Comparison of ENCODE assay signal across 17 cellular contexts in the genomic region with DNA sequence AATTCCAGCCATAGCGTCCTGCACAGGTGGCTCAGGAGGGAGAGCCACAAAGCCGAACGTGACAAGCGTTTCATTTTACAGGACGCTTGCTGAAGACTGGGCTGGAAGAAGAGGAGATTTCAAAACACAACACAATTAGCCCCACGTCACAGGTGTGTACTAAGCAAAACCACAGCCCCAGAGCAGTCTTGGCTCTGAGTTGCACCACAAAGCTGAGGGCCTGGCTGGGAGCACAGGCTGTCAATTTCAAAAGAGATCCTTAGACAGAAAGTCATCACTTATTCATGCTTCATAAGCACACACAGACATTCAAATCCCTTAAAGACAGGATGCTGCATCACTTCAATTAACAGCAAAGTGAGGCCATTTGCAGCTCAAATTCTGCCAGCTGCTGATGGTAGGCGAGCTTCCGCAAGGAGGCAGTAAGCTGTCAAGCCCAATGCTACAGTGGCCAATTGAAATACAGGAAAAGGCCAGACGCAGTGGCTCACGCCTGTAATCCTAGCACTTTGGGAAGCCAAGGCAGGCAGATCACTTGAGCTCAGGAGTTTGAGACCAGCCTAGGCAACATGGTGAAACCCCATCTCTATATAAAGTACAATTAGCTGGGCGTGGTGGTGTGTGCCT.
A peak's percentile ranks its signal among the peaks of the same experiment; 100 is the strongest.
DNase-seq lines count a peak whose midpoint lies in the region; ATAC-seq and TF ChIP-seq lines count a peak whose summit lies in the region.
"Had no signal": no experiment of that assay in that cellular context is flagged by ENCODE, and none has a peak within 500 bp of the region (broad histone marks: within the 10 kb centered on the region; RNA-seq: fewer than 3 reads in every experiment).

No MANE protein-coding gene starts in this region.

- H3K23ac ChIP-seq in IMR-90 (ENCODE audit: low read depth, low read length): no peak overlapping the region

- no peaks in the 10 kb centered on the region for H3K79me1 ChIP-seq in IMR-90 (ENCODE audit: low read depth in 1 of 2, low read length in 2 of 2)

- ATAC-seq in IMR-90 (ENCODE audit: low read depth): no peak
- peak; percentile 43 to 76 (median 57) for ATAC-seq in right lobe of liver
- no peak for ATAC-seq in naive thymus-derived CD4-positive, alpha-beta T cell

- H3K36me3 Mint-ChIP-seq in MCF 10A (ENCODE audit: insufficient read depth, unreplicated experiment): peaks cover 8% of the 10 kb centered on the region
- H3K36me3 Mint-ChIP-seq in naive thymus-derived CD4-positive, alpha-beta T cell: no peaks in the 10 kb centered on the region
- H3K36me3 Mint-ChIP-seq: activated naive CD4-positive, alpha-beta T cell treated with anti-CD3 and anti-CD28 coated beads, Interleukin-2, amount 50 U/mL, for 24 hours had no signal

- no peak for TF ChIP-seq POLR2A in IMR-90 (IDR thresholded peaks at IDR 0.05; ENCODE audit: low read depth, low read length)
- TF ChIP-seq POLR2A in right lobe of liver (IDR thresholded peaks at IDR 0.05): no peak

- no peak overlapping the region for H3K56ac ChIP-seq in IMR-90 (ENCODE audit: extremely low read depth, insufficient read depth, low read length)

- WGBS in IMR-90 (ENCODE audit: extremely low coverage in 2 of 2, insufficient read length in 1 of 2), 2 experiments: no CpG with 5 or more reads among the region's 11 CpGs
- 34% methylated on average over 8 of the region's 11 CpGs for WGBS in right lobe of liver (ENCODE audit: insufficient coverage, low coverage, low lambda C conversion rate, missing lambda C conversion rate)

- H3K4me3 ChIP-seq in IMR-90 (ENCODE audit: insufficient read depth, low read depth, low read length) (no peak overlapping the region), right lobe of liver (peak overlapping the region in 1 of 3 donors; percentile 24), coronary artery (no peak overlapping the region)
- H3K4me3 ChIP-seq in naive thymus-derived CD4-positive, alpha-beta T cell (ENCODE audit: low read length): no peak overlapping the region
- H3K4me3 ChIP-seq: MG63, SJCRH30 had no signal

- H3K4me1 ChIP-seq in IMR-90 (ENCODE audit: control insufficient read depth, insufficient read depth, low read length) (no peaks in the 10 kb centered on the region), right lobe of liver (peaks cover 0 to 41% (median 6%) of the 10 kb centered on the region in 4 donors)
- H3K4me1 ChIP-seq in naive thymus-derived CD4-positive, alpha-beta T cell (ENCODE audit: control insufficient read depth in 2 of 2, insufficient read depth in 2 of 2, low read length in 2 of 2): no peaks in the 10 kb centered on the region
- H3K4me1 ChIP-seq: SJCRH30 had no signal

- H2BK120ac ChIP-seq in IMR-90 (ENCODE audit: low read depth, low read length): no peak overlapping the region

- in situ Hi-C loops in IMR-90 (cut with MboI; ENCODE audit: low sequenced_read_pairs): no loop called here

- H3K9me3 ChIP-seq in IMR-90 (ENCODE audit: control insufficient read depth, insufficient read depth, low read length): no peaks in the 10 kb centered on the region
- H3K9me3 ChIP-seq in right lobe of liver: no peaks in the 10 kb centered on the region
- H3K9me3 ChIP-seq in naive thymus-derived CD4-positive, alpha-beta T cell (ENCODE audit: control insufficient read depth in 2 of 3, low read length in 3 of 3): no peaks in the 10 kb centered on the region
- H3K9me3 ChIP-seq: MG63, SJCRH30 had no signal

- H3K18ac ChIP-seq in IMR-90 (ENCODE audit: low read depth, low read length): no peak overlapping the region

- H3K14ac ChIP-seq in IMR-90 (replicated peaks; ENCODE audit: low read depth, low read length): no peak overlapping the region

- H3K9ac ChIP-seq in IMR-90 (ENCODE audit: low read depth, low read length): no peak overlapping the region

- BruUV-seq in IMR-90 (replicated peaks; lab: Mats Ljungman, UMichigan): no TSS peak
- BruUV-seq in MCF 10A (replicated peaks; lab: Mats Ljungman, UMichigan): no TSS peak

- H3K27ac Mint-ChIP-seq in MCF 10A (ENCODE audit: low read depth, unreplicated experiment): peak overlapping the region; percentile 84
- H3K27ac Mint-ChIP-seq in naive thymus-derived CD4-positive, alpha-beta T cell: no peak overlapping the region
- H3K27ac Mint-ChIP-seq: activated naive CD4-positive, alpha-beta T cell treated with anti-CD3 and anti-CD28 coated beads, Interleukin-2, amount 50 U/mL, for 24 hours; activated T-cell treated with anti-CD3 and anti-CD28 coated beads, Interleukin-2, amount 50 U/mL, for 24 hours; B cell had no signal

- no peak overlapping the region for H4K8ac ChIP-seq in IMR-90 (ENCODE audit: low read depth in 2 of 2, low read length in 2 of 2)

- peak overlapping the region; percentile 42 for H2AK9ac ChIP-seq in IMR-90 (replicated peaks; ENCODE audit: low read depth, low read length, poor library complexity)

- no peaks in the 10 kb centered on the region for H3K9me1 ChIP-seq in IMR-90 (ENCODE audit: insufficient read depth, low read length)

- H3K9me3 Mint-ChIP-seq in MCF 10A (ENCODE audit: unreplicated experiment): no peaks in the 10 kb centered on the region
- peaks cover 0 to 8% (median 0%) of the 10 kb centered on the region in 11 donors for H3K9me3 Mint-ChIP-seq in naive thymus-derived CD4-positive, alpha-beta T cell
- H3K9me3 Mint-ChIP-seq: activated naive CD4-positive, alpha-beta T cell treated with anti-CD3 and anti-CD28 coated beads, Interleukin-2, amount 50 U/mL, for 24 hours; activated T-cell treated with anti-CD3 and anti-CD28 coated beads, Interleukin-2, amount 50 U/mL, for 24 hours had no signal

- no peak for DNase-seq in IMR-90
- peak; percentile 98 for DNase-seq in NCI-H2107 treated with DMSO at 0.1 percent for 48 hours (lab: John Stamatoyannopoulos, UW; ENCODE audit: unreplicated experiment)
- DNase-seq in MCF 10A (ENCODE audit: unreplicated experiment): peak; percentile 89
- no peak for DNase-seq in right lobe of liver
- no peak for DNase-seq in stimulated activated CD4-positive, alpha-beta T cell treated with anti-CD3 and anti-CD28 coated beads, Interleukin-4, amount 100 ng/mL, for 1 hour
- no peak for DNase-seq in naive thymus-derived CD4-positive, alpha-beta T cell
- no peak for DNase-seq in coronary artery (ENCODE audit: low spot score)
- DNase-seq: activated CD4-positive, alpha-beta T cell treated with anti-CD3 and anti-CD28 coated beads, Interleukin-2, amount 50 U/mL, for 4 hours; activated T-cell treated with anti-CD3 and anti-CD28 coated beads, Interleukin-2, amount 50 U/mL, for 24 hours; brain microvascular endothelial cell; GF-D8; MG63; NCI-H2081; SJCRH30; stimulated activated CD4-positive, alpha-beta T cell treated with anti-CD3 and anti-CD28 coated beads, Interleukin-4, amount 100 ng/mL, for 4 hours had no signal

- H3K4me1 Mint-ChIP-seq in MCF 10A (ENCODE audit: insufficient read depth, unreplicated experiment): peaks cover 23% of the 10 kb centered on the region
- H3K4me1 Mint-ChIP-seq in naive thymus-derived CD4-positive, alpha-beta T cell: no peaks in the 10 kb centered on the region
- H3K4me1 Mint-ChIP-seq: activated naive CD4-positive, alpha-beta T cell treated with anti-CD3 and anti-CD28 coated beads, Interleukin-2, amount 50 U/mL, for 24 hours; B cell had no signal

- no peak overlapping the region for H2AK5ac ChIP-seq in IMR-90 (ENCODE audit: low read depth, low read length)

- dilution Hi-C loops in IMR-90 (cut with HindIII; ENCODE audit: low sequenced_read_pairs, unreplicated experiment): no loop called here

- no peaks in the 10 kb centered on the region for H3K27me3 Mint-ChIP-seq in MCF 10A (ENCODE audit: insufficient read depth, unreplicated experiment)
- peaks cover 0 to 20% (median 12%) of the 10 kb centered on the region in 5 donors for H3K27me3 Mint-ChIP-seq in naive thymus-derived CD4-positive, alpha-beta T cell

- no peaks in the 10 kb centered on the region for H4K20me1 ChIP-seq in IMR-90 (ENCODE audit: insufficient read depth, low read length)

- TF ChIP-seq RAD21 in IMR-90 (IDR thresholded peaks at IDR 0.05; ENCODE audit: low read length): no peak

- POLR2A ChIA-PET in IMR-90 (lab: Charles Lee; ENCODE audit: unreplicated experiment): no interaction called here
- POLR2A ChIA-PET in MCF 10A (lab: Yijun Ruan, JAX): interaction anchor here (0.9 to 1.7 kb wide), 4 partner anchors 10 to 597 kb away, joined by 3 to 5 read pairs (median 4); no protein-coding TSS in a partner anchor
- POLR2A ChIA-PET in naive thymus-derived CD4-positive, alpha-beta T cell (lab: Charles Lee): no interaction called here

- TF ChIP-seq CTCF in IMR-90 (conservative IDR thresholded peaks at IDR 0.05; ENCODE audit: low read depth, low read length) (no peak), MCF 10A (IDR thresholded peaks at IDR 0.05; ENCODE audit: unreplicated experiment) (no peak), right lobe of liver (IDR thresholded peaks at IDR 0.05) (no peak), coronary artery (IDR thresholded peaks at IDR 0.05) (no peak)

- no peak overlapping the region for H2BK15ac ChIP-seq in IMR-90 (ENCODE audit: low read depth, low read length)

- no peaks in the 10 kb centered on the region; the same call in 1 of the 2 replicates for H3K27me3 ChIP-seq in IMR-90 (ENCODE audit: control insufficient read depth, insufficient read depth, low read length)
- H3K27me3 ChIP-seq in right lobe of liver: no peaks in the 10 kb centered on the region
- H3K27me3 ChIP-seq in naive thymus-derived CD4-positive, alpha-beta T cell (ENCODE audit: control insufficient read depth in 2 of 2, insufficient read depth in 2 of 2, low read length in 2 of 2): no peaks in the 10 kb centered on the region
- H3K27me3 ChIP-seq: brain microvascular endothelial cell, MG63, SJCRH30 had no signal

- H3K27ac ChIP-seq in IMR-90 (ENCODE audit: insufficient read depth, low read length) (no peak overlapping the region), right lobe of liver (peak overlapping the region in 2 of 3 donors; percentile 50 to 74), coronary artery (no peak overlapping the region)
- no peak overlapping the region for H3K27ac ChIP-seq in naive thymus-derived CD4-positive, alpha-beta T cell (ENCODE audit: low read depth, low read length)
- H3K27ac ChIP-seq: brain microvascular endothelial cell, SJCRH30 had no signal

- H3K4me3 Mint-ChIP-seq in MCF 10A (ENCODE audit: unreplicated experiment): peak overlapping the region; percentile 10
- no peak overlapping the region for H3K4me3 Mint-ChIP-seq in naive thymus-derived CD4-positive, alpha-beta T cell
- H3K4me3 Mint-ChIP-seq: activated naive CD4-positive, alpha-beta T cell treated with anti-CD3 and anti-CD28 coated beads, Interleukin-2, amount 50 U/mL, for 24 hours; activated T-cell treated with anti-CD3 and anti-CD28 coated beads, Interleukin-2, amount 50 U/mL, for 24 hours; B cell had no signal

- no peak overlapping the region for H3K4me2 ChIP-seq in IMR-90 (ENCODE audit: low read depth, low read length)

- CTCF ChIA-PET in IMR-90 (lab: Yijun Ruan, JAX): no interaction called here
- CTCF ChIA-PET in MCF 10A (lab: Yijun Ruan, JAX): interaction anchor here (0.6 to 1.5 kb wide), 8 partner anchors 10 to 404 kb away, joined by 3 to 7 read pairs (median 4); no protein-coding TSS in a partner anchor
- CTCF ChIA-PET in naive thymus-derived CD4-positive, alpha-beta T cell (lab: Charles Lee): no interaction called here

- no peak overlapping the region for H4K91ac ChIP-seq in IMR-90 (ENCODE audit: insufficient read depth, low read depth, low read length)

- H4K5ac ChIP-seq in IMR-90 (ENCODE audit: low read depth, low read length): no peak overlapping the region

- H2AFZ ChIP-seq in IMR-90 (replicated peaks; ENCODE audit: low read length, poor library complexity): no peak overlapping the region

- H2BK20ac ChIP-seq in IMR-90 (ENCODE audit: low read depth, low read length): no peak overlapping the region

- H3K36me3 ChIP-seq in IMR-90 (ENCODE audit: control insufficient read depth, insufficient read depth, low read length) (no peaks in the 10 kb centered on the region), right lobe of liver (no peaks in the 10 kb centered on the region)
- H3K36me3 ChIP-seq in naive thymus-derived CD4-positive, alpha-beta T cell (ENCODE audit: control insufficient read depth in 2 of 3, insufficient read depth in 3 of 3, low read length in 3 of 3): no peaks in the 10 kb centered on the region
- H3K36me3 ChIP-seq: brain microvascular endothelial cell, MG63, SJCRH30 had no signal

- no peak overlapping the region for H2BK5ac ChIP-seq in IMR-90 (ENCODE audit: low read depth, low read length, poor library complexity, severe bottlenecking)

- intact Hi-C loops in IMR-90 (cut with micrococcal nuclease) (no loop called here), MCF 10A (cut with micrococcal nuclease) (no loop called here), right lobe of liver (cut with DNase I) (no loop called here)
- intact Hi-C loops in naive thymus-derived CD4-positive, alpha-beta T cell (cut with micrococcal nuclease): no loop called here

- no peak overlapping the region for H3K4ac ChIP-seq in IMR-90 (ENCODE audit: low read depth, low read length)

Comparison
In these comparisons a context has a peak if more than half of its experiments do, and no peak if none do; other contexts are left out.
1. ATAC-seq: peak in right lobe of liver (4 of 4); none in IMR-90 (single experiment) and naive thymus-derived CD4-positive, alpha-beta T cell (single experiment).
2. DNase-seq: peak in NCI-H2107 treated with DMSO at 0.1 percent for 48 hours (single experiment) and MCF 10A (single experiment); none in IMR-90 (single experiment), right lobe of liver (0 of 3), stimulated activated CD4-positive, alpha-beta T cell treated with anti-CD3 and anti-CD28 coated beads, Interleukin-4, amount 100 ng/mL, for 1 hour (single experiment), naive thymus-derived CD4-positive, alpha-beta T cell (0 of 9) and coronary artery (single experiment).
3. H3K27ac ChIP-seq: peak in right lobe of liver (2 of 3); none in IMR-90 (single experiment), naive thymus-derived CD4-positive, alpha-beta T cell (single experiment) and coronary artery (0 of 2).